ENCODE assay signal across 8 cellular contexts in genomic region chr9:122213589-122214413, GRCh38. TPM values are rescaled to one million over a fixed set of nuclear protein-coding genes. Genes with fewer than 3 reads are reported as not detected.
DNase-seq lines count a peak whose midpoint lies in the region; ATAC-seq and TF ChIP-seq lines count a peak whose summit lies in the region.

No MANE protein-coding gene starts in this region.

- intact Hi-C loops in spleen (cut with DNase I; ENCODE audit: low total_unique reads): no loop called here

- DNase-seq in GM10248 (ENCODE audit: extremely low spot score) (peak; percentile 87), HS-5 (ENCODE audit: low read depth) (peak; percentile 18), NT2/D1 (ENCODE audit: low read depth, low spot score) (peak; percentile 83), hepatocyte (ENCODE audit: low spot score) (peak; percentile 83), spleen (no peak), globus pallidus (ENCODE audit: low spot score) (no peak)
- DNase-seq in activated effector memory CD4-positive, alpha-beta T cell treated with anti-CD3 and anti-CD28 coated beads, Interleukin-2, amount 50 U/mL, for 16 hours: peak; percentile 81

- ATAC-seq in HG03439 (IDR thresholded peaks at IDR 0.05; ENCODE audit: unreplicated experiment): no peak

- H3K9me2 ChIP-seq in hepatocyte (replicated peaks; ENCODE audit: insufficient read depth): no peaks in the 10 kb centered on the region

- POLR2A ChIA-PET in GM10248 (lab: Yijun Ruan, JAX): interaction anchor here (0.6 kb wide), 2 partner anchors 33 to 71 kb away, joined by 3 to 8 read pairs; no protein-coding TSS in a partner anchor

- H4K20me1 ChIP-seq in hepatocyte (ENCODE audit: insufficient read depth, poor library complexity, severe bottlenecking): no peaks in the 10 kb centered on the region

- H3K9ac ChIP-seq in NT2/D1 (ENCODE audit: insufficient read length, low read depth): peak overlapping the region; percentile 58

- TF ChIP-seq POLR2A in spleen (IDR thresholded peaks at IDR 0.05): no peak

- H3K9me3 ChIP-seq in NT2/D1 (ENCODE audit: insufficient read depth, low read length) (peaks cover 5% of the 10 kb centered on the region; the same call in 1 of the 2 replicates), hepatocyte (ENCODE audit: low read depth) (no peaks in the 10 kb centered on the region), spleen (no peaks in the 10 kb centered on the region)

- no peaks in the 10 kb centered on the region for H3K79me2 ChIP-seq in hepatocyte

- peak overlapping the region; percentile 97 for H3K4me2 ChIP-seq in hepatocyte

- H3K36me3 ChIP-seq in NT2/D1 (ENCODE audit: insufficient read depth, insufficient read length, low read length) (no peaks in the 10 kb centered on the region), hepatocyte (replicated peaks; ENCODE audit: insufficient read depth, low read depth) (no peaks in the 10 kb centered on the region), spleen (no peaks in the 10 kb centered on the region)

- peak overlapping the region; percentile 20 for H2AFZ ChIP-seq in hepatocyte

- CTCF ChIA-PET in GM10248 (lab: Yijun Ruan, JAX): no interaction called here

- H3K4me3 ChIP-seq in NT2/D1 (ENCODE audit: insufficient read length, low read depth) (peak overlapping the region; percentile 44), hepatocyte (peak overlapping the region; percentile 24), spleen (peak overlapping the region; percentile 8 to 70 (median 42))

- H3K4me1 ChIP-seq in NT2/D1 (ENCODE audit: insufficient read depth, insufficient read length): peaks cover 6% of the 10 kb centered on the region
- H3K4me1 ChIP-seq in hepatocyte (ENCODE audit: insufficient read depth): peaks cover 9% of the 10 kb centered on the region
- H3K4me1 ChIP-seq in spleen: peaks cover under 1 to 22% (median 18%) of the 10 kb centered on the region in 6 donors

- H3K27me3 ChIP-seq in NT2/D1 (ENCODE audit: insufficient read depth, insufficient read length) (peaks cover 72% of the 10 kb centered on the region), hepatocyte (peaks cover 91% of the 10 kb centered on the region), spleen (replicated peaks in 1 of 7) (peaks cover 0 to 87% (median 72%) of the 10 kb centered on the region in 7 donors)

- 1% methylated on average over 39 of the region's 93 CpGs for WGBS in hepatocyte (ENCODE audit: low lambda C conversion rate, missing lambda C conversion rate)
- 10 to 32% (median 13%) methylated on average over 16 to 93 of the region's 93 CpGs for WGBS in spleen, 5 donors

- TF ChIP-seq CTCF in GM10248 (IDR thresholded peaks at IDR 0.05; ENCODE audit: control extremely low read depth, extremely low read depth, low read depth, missing control alignments): no peak
- no peak for TF ChIP-seq CTCF in hepatocyte (IDR thresholded peaks at IDR 0.05; ENCODE audit: poor library complexity)
- no peak for TF ChIP-seq CTCF in spleen (IDR thresholded peaks at IDR 0.05 in 8 of 11, conservative IDR thresholded peaks at IDR 0.05 in 3 of 11)

- H3K27ac ChIP-seq in hepatocyte: no peak overlapping the region
- H3K27ac ChIP-seq in spleen: no peak overlapping the region

RNA-seq across cellular contexts. Expression of gene LHX6, which starts 15.0 kb away (rescaled TPM):
- total RNA-seq in hepatocyte: 0.10 and 0.16 TPM in 2 replicates
- polyA plus RNA-seq in hepatocyte: 0.39 TPM in 1 of 2 replicates, not detected in the other
- 1 to 10 TPM in 1 of 7 donors, under 1 TPM in 3, not detected in 3; 0.40 to 1.3 (median 0.46) TPM for total RNA-seq in spleen
- under 1 TPM; 0.04 to 0.12 (median 0.10) TPM for polyA plus RNA-seq in spleen

RNA-seq across cellular contexts. Expression of gene RBM18, which starts 50.8 kb away (rescaled TPM):
- 15.5 and 15.9 TPM in 2 replicates for total RNA-seq in hepatocyte
- polyA plus RNA-seq in hepatocyte: 14.3 and 22.0 TPM in 2 replicates
- 10 to 100 TPM; 10.0 to 21.5 (median 18.1) TPM for total RNA-seq in spleen
- 1 to 10 TPM; 4.2 to 7.5 (median 6.8) TPM for polyA plus RNA-seq in spleen

RNA-seq across cellular contexts. Expression of gene MRRF, which starts 50.9 kb away (rescaled TPM):
- 32.9 and 33.2 TPM in 2 replicates for total RNA-seq in hepatocyte
- polyA plus RNA-seq in hepatocyte: 26.8 and 28.4 TPM in 2 replicates
- total RNA-seq in spleen: 10 to 100 TPM; 30.9 to 44.8 (median 39.7) TPM
- 10 to 100 TPM; 23.1 to 29.6 (median 24.7) TPM for polyA plus RNA-seq in spleen

RNA-seq across cellular contexts. Expression of gene MORN5, which starts 54.1 kb away (rescaled TPM):
- not detected in 2 replicates for total RNA-seq in hepatocyte
- polyA plus RNA-seq in hepatocyte: 0.95 TPM in 1 of 2 replicates, not detected in the other
- total RNA-seq in spleen: 1 to 10 TPM in 1 of 7 donors, not detected in 6; 1.4 TPM
- not detected for polyA plus RNA-seq in spleen

RNA-seq across cellular contexts. Expression of gene NDUFA8, which starts 54.2 kb away (rescaled TPM):
- 44.4 and 46.4 TPM in 2 replicates for total RNA-seq in hepatocyte
- 113 and 132 TPM in 2 replicates for polyA plus RNA-seq in hepatocyte
- 10 to 100 TPM; 27.8 to 32.7 (median 29.2) TPM for total RNA-seq in spleen
- polyA plus RNA-seq in spleen: 10 to 100 TPM; 47.6 to 72.7 (median 66.3) TPM

Comparison
In these comparisons a context has a peak if more than half of its experiments do, and no peak if none do; other contexts are left out.
1. DNase-seq: peak in GM10248 (single experiment), HS-5 (single experiment), NT2/D1 (single experiment), activated effector memory CD4-positive, alpha-beta T cell treated with anti-CD3 and anti-CD28 coated beads, Interleukin-2, amount 50 U/mL, for 16 hours (single experiment) and hepatocyte (single experiment); none in spleen (single experiment) and globus pallidus (single experiment).
2. Peak in every context shown above with its lines, with median percentiles within 50 percentile points of each other: H3K4me3 ChIP-seq.